In the genomic region with DNA sequence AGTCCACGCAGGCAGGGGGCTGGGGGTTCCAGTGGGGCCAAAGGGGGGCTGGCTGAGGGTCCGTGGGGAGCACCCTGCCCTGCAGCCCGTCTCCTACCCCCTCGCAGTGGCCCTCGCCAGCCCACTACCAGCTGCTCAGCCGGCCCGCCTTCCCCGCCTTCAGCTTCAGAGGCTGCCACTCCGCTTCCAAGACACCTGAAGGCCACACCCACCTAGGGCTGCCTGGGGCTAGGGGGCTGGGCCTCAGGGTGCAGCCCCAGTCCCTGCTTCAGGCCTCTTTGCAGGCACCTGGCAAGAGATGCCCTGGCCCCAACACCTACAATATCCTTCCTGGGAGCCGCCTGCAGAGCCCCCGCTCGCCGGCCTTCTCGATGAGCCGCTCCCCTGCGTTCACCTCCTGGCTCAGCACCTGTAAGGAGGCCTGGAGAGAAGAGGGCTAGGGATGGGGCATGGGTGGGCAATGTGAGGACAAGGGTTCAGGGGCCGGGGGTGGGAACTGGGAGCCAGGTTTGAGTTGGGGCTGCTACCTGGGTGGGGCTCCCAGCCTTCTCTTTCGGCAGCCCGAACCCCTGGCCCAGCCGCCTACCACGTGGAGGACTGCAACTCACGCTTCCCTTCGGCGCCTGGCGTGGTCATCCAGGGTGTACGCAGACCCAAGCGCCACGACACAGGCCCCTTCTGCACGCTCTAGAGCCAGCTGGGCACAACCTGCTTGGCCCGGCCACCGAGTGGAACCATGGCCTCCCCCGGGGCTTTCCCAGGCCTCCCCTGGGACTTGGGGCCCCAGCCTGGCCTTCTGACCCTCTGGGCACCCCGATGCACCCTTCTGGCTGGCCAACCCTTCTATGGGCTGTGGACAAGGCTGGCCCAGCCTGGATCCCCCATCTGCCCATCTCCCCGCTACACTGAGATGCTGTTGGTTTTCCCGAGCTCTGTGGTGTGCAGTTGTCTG, we compare ENCODE assay signal across 14 cellular contexts. TPM values are rescaled to one million over a fixed set of nuclear protein-coding genes. Genes with fewer than 3 reads are reported as not detected.
DNase-seq lines count a peak whose midpoint lies in the region; ATAC-seq, FAIRE-seq and TF ChIP-seq lines count a peak whose summit lies in the region.
"Had no signal": no experiment of that assay in that cellular context is flagged by ENCODE, and none has a peak within 500 bp of the region (broad histone marks: within the 10 kb centered on the region; RNA-seq: fewer than 3 reads in every experiment).

No MANE protein-coding gene starts in this region.

- CTCF ChIA-PET in HepG2 (lab: Yijun Ruan, JAX; ENCODE audit: low intra/inter-chr PET ratio, low total read pairs), result no interaction called here

- in situ Hi-C loops in HepG2 (cut with HindIII; ENCODE audit: extremely low pct_ligation_motif_present, low pct_unique_long_range_greater_than_20kb), result no loop called here

- no peak overlapping the region for H3K9ac ChIP-seq in HepG2 (ENCODE audit: insufficient read depth, low read depth, low read length)

- H3K4me1 ChIP-seq in HepG2 (ENCODE audit: insufficient read depth, low read length) (peaks cover 77% of the 10 kb centered on the region), right lobe of liver (peaks cover 0 to 16% (median 3%) of the 10 kb centered on the region in 4 donors), tibial nerve (peaks cover 0 to 38% (median 22%) of the 10 kb centered on the region in 4 donors)

- H3K36me3 Mint-ChIP-seq in type B pancreatic cell, result no peaks in the 10 kb centered on the region

- H3K4me2 ChIP-seq in HepG2 (ENCODE audit: low read depth, low read length), result peak overlapping the region; percentile 79

- WGBS in HepG2 (ENCODE audit: low lambda C conversion rate), result 55% methylated on average over 16 of the region's 35 CpGs
- 77% methylated on average over 3 of the region's 35 CpGs for WGBS in right lobe of liver (ENCODE audit: insufficient coverage, low coverage, low lambda C conversion rate, missing lambda C conversion rate)
- 81 to 92% methylated on average over 22 to 28 of the region's 35 CpGs for WGBS in tibial nerve, 2 donors

- H3K4me3 ChIP-seq in HepG2 (replicated peaks in 1 of 3; ENCODE audit: insufficient read depth in 1 of 3, low read depth in 2 of 3, low read length in 3 of 3) (peak overlapping the region in 2 of 3 experiments; percentile 90 to 91; a peak in 3 of 6 replicates), right lobe of liver (no peak overlapping the region), WERI-Rb-1 (ENCODE audit: low read depth, low read length) (no peak overlapping the region), tibial nerve (no peak overlapping the region)
- H3K4me3 ChIP-seq: body of pancreas, right atrium auricular region had no signal

- TF ChIP-seq CTCF in HepG2 (CRISPR knock-in tag; IDR thresholded peaks at IDR 0.05) (no peak), right lobe of liver (IDR thresholded peaks at IDR 0.05) (no peak), WERI-Rb-1 (IDR thresholded peaks at IDR 0.05; ENCODE audit: low read depth, low read length) (no peak), type B pancreatic cell (conservative IDR thresholded peaks at IDR 0.05) (no peak), tibial nerve (IDR thresholded peaks at IDR 0.05) (no peak)

- H3K27me3 ChIP-seq in HepG2 (ENCODE audit: control insufficient read depth in 1 of 2, insufficient read depth in 2 of 2, low read length in 2 of 2), result peaks cover 0 to 3% of the 10 kb centered on the region in 2 experiments; a peak in 1 of 5 replicates
- H3K27me3 ChIP-seq in right lobe of liver, result no peaks in the 10 kb centered on the region
- no peaks in the 10 kb centered on the region for H3K27me3 ChIP-seq in WERI-Rb-1 (ENCODE audit: insufficient read depth, low read depth, severe bottlenecking)
- no peaks in the 10 kb centered on the region for H3K27me3 ChIP-seq in tibial nerve
- H3K27me3 ChIP-seq: BE2C, body of pancreas, right atrium auricular region had no signal

- DNase-seq in HepG2 (ENCODE audit: low spot score) (no peak), right lobe of liver (no peak), WERI-Rb-1 (peak; percentile 55), type B pancreatic cell (ENCODE audit: extremely low spot score, unreplicated experiment) (no peak), COLO829 (ENCODE audit: low spot score) (no peak), tibial nerve (ENCODE audit: low spot score in 2 of 2) (no peak)
- DNase-seq: activated CD4-positive, alpha-beta memory T cell treated with anti-CD3 and anti-CD28 coated beads, Interleukin-2, amount 10 ng/mL, durations not matched to agents 7 days and 5 days; activated effector memory CD4-positive, alpha-beta T cell treated with Interleukin-2 at 50 U/mL for 16 hours; BE2C; GF-D8; KG1; stimulated activated naive CD8-positive, alpha-beta T cell treated with anti-CD3 and anti-CD28 coated beads, Interleukin-15, amount 100 ng/mL, for 72 hours had no signal

- peaks cover 5 to 6% of the 10 kb centered on the region in 2 experiments; a peak in 3 of 5 replicates for H3K36me3 ChIP-seq in HepG2 (replicated peaks in 1 of 2; ENCODE audit: control insufficient read depth in 1 of 2, insufficient read depth in 2 of 2, low read length in 2 of 2)
- peaks cover 0 to 7% (median 0%) of the 10 kb centered on the region in 4 donors for H3K36me3 ChIP-seq in right lobe of liver
- peaks cover 3% of the 10 kb centered on the region; the same call in 1 of the 2 replicates for H3K36me3 ChIP-seq in WERI-Rb-1
- H3K36me3 ChIP-seq in tibial nerve, result peaks cover 0 to 15% (median 5%) of the 10 kb centered on the region in 3 donors

- no peak for ATAC-seq in HepG2
- ATAC-seq in right lobe of liver, result no peak
- ATAC-seq: body of pancreas; stimulated activated naive CD8-positive, alpha-beta T cell treated with anti-CD3 and anti-CD28 coated beads, Interleukin-15, amount 100 ng/mL, for 72 hours had no signal

- H4K20me1 ChIP-seq in HepG2 (ENCODE audit: insufficient read depth, low read length), result no peaks in the 10 kb centered on the region

- no peak for TF ChIP-seq RAD21 in HepG2 (CRISPR knock-in tag; IDR thresholded peaks at IDR 0.05)

- no peaks in the 10 kb centered on the region for H3K9me3 Mint-ChIP-seq in type B pancreatic cell
- H3K9me3 Mint-ChIP-seq: activated CD4-positive, alpha-beta memory T cell treated with anti-CD3 and anti-CD28 coated beads, Interleukin-2, amount 10 ng/mL, durations not matched to agents 7 days and 5 days; stimulated activated naive CD8-positive, alpha-beta T cell treated with anti-CD3 and anti-CD28 coated beads, Interleukin-15, amount 100 ng/mL, for 72 hours had no signal

- H3K27ac Mint-ChIP-seq in type B pancreatic cell, result no peak overlapping the region
- H3K27ac Mint-ChIP-seq: activated CD4-positive, alpha-beta memory T cell treated with anti-CD3 and anti-CD28 coated beads, Interleukin-2, amount 10 ng/mL, durations not matched to agents 7 days and 5 days; stimulated activated naive CD8-positive, alpha-beta T cell treated with anti-CD3 and anti-CD28 coated beads, Interleukin-15, amount 100 ng/mL, for 72 hours had no signal

- no peak for TF ChIP-seq EP300 in HepG2 (IDR thresholded peaks at IDR 0.05; ENCODE audit: low read depth in 2 of 2, low read length in 2 of 2)
- no peak for TF ChIP-seq EP300 in HepG2 (CRISPR knock-in tag; IDR thresholded peaks at IDR 0.05; ENCODE audit: borderline replicate concordance)
- TF ChIP-seq EP300 in tibial nerve (IDR thresholded peaks at IDR 0.05), result no peak

- H3K9me3 ChIP-seq in HepG2 (ENCODE audit: low read length) (no peaks in the 10 kb centered on the region), right lobe of liver (no peaks in the 10 kb centered on the region), WERI-Rb-1 (ENCODE audit: severe bottlenecking) (no peaks in the 10 kb centered on the region), tibial nerve (no peaks in the 10 kb centered on the region)
- H3K9me3 ChIP-seq: BE2C, body of pancreas, right atrium auricular region had no signal

- no peak for FAIRE-seq in HepG2 (lab: Jason Lieb, UNC)

- H3K79me2 ChIP-seq in HepG2 (ENCODE audit: insufficient read depth, low read length), result peaks cover 18% of the 10 kb centered on the region

- H3K27me3 Mint-ChIP-seq in type B pancreatic cell, result no peaks in the 10 kb centered on the region

- intact Hi-C loops in HepG2 (cut with micrococcal nuclease; ENCODE audit: unreplicated experiment), result no loop called here
- intact Hi-C loops in right lobe of liver (cut with DNase I), result no loop called here

- H2AFZ ChIP-seq in HepG2 (ENCODE audit: low read length), result no peak overlapping the region

- peak overlapping the region; percentile 80 for H3K27ac ChIP-seq in HepG2 (ENCODE audit: extremely low read length, insufficient read depth, low read length)
- H3K27ac ChIP-seq in right lobe of liver, result no peak overlapping the region
- H3K27ac ChIP-seq in WERI-Rb-1, result no peak overlapping the region
- H3K27ac ChIP-seq in tibial nerve, result no peak overlapping the region
- H3K27ac ChIP-seq: right atrium auricular region had no signal

- peak overlapping the region; percentile 44 for H3K4me3 Mint-ChIP-seq in type B pancreatic cell

- no peak for TF ChIP-seq POLR2A in HepG2 (IDR thresholded peaks at IDR 0.05; ENCODE audit: insufficient read depth in 1 of 2, low read depth in 2 of 2, low read length in 2 of 2)
- no peak for TF ChIP-seq POLR2A in right lobe of liver (IDR thresholded peaks at IDR 0.05)
- no peak for TF ChIP-seq POLR2A in tibial nerve (IDR thresholded peaks at IDR 0.05)

- BruUV-seq in HepG2 (replicated peaks; lab: Mats Ljungman, UMichigan), result no TSS peak

- POLR2A ChIA-PET in HepG2 (lab: Yijun Ruan, JAX), result interaction anchor here (0.6 to 14.2 kb wide), 15 partner anchors 10 to 197 kb away, joined by 3 to 317 read pairs (median 6); partner anchors contain the start of genes ANAPC2, ENTPD8, SAPCD2 and SSNA1

- peaks cover 4% of the 10 kb centered on the region for H3K4me1 Mint-ChIP-seq in type B pancreatic cell (ENCODE audit: unreplicated experiment)

RNA-seq across cellular contexts. Expression of gene STPG3, which starts 1.7 kb away (rescaled TPM):
- total RNA-seq in HepG2 (2016; rRNA removed; fragmentation: Illumina TruSeq; extraction: Trizol), result not detected in 2 replicates
- not detected in 2 replicates for total RNA-seq in HepG2 (2016; cell fraction: cytosol; rRNA removed; fragmentation: Illumina TruSeq; extraction: Trizol; ENCODE audit: low read depth)
- total RNA-seq in HepG2 (2016; cell fraction: insoluble cytoplasmic fraction; rRNA removed; fragmentation: Illumina TruSeq; extraction: Trizol), result not detected in 2 replicates
- not detected in 2 replicates for total RNA-seq in HepG2 (2016; cell fraction: membrane; rRNA removed; fragmentation: Illumina TruSeq; extraction: Trizol)
- not detected in 2 replicates for total RNA-seq in HepG2 (2016; cell fraction: nucleus; rRNA removed; fragmentation: Illumina TruSeq; extraction: Trizol)
- not detected in 2 replicates for polyA plus RNA-seq in HepG2 (2011; rRNA removed)
- not detected in 2 replicates for polyA plus RNA-seq in HepG2 (2011; cell fraction: cytosol; rRNA removed)
- 0.45 and 0.50 TPM in 2 replicates for polyA plus RNA-seq in HepG2 (2011; cell fraction: nucleus; rRNA removed)
- polyA plus RNA-seq in HepG2 (2012), result 0.27 and 0.35 TPM in 2 replicates
- not detected in 2 replicates for polyA plus RNA-seq in HepG2 (2016; cell fraction: cytosol; fragmentation: Illumina TruSeq; extraction: Trizol; ENCODE audit: low read depth)
- not detected in 2 replicates for polyA plus RNA-seq in HepG2 (2016; cell fraction: insoluble cytoplasmic fraction; fragmentation: Illumina TruSeq; extraction: Trizol; ENCODE audit: low read depth)
- polyA plus RNA-seq in HepG2 (2016; cell fraction: membrane; fragmentation: Illumina TruSeq; extraction: Trizol; ENCODE audit: low read depth), result not detected in 2 replicates
- not detected in 2 replicates for polyA plus RNA-seq in HepG2 (2016; cell fraction: nucleus; fragmentation: Illumina TruSeq; extraction: Trizol; ENCODE audit: insufficient read depth, low read depth)
- 0.23 TPM in 1 of 2 replicates, not detected in the other for polyA minus RNA-seq in HepG2 (2011; rRNA and poly(A)+ RNA removed; ENCODE audit: low replicate concordance)
- not detected in 2 replicates for polyA minus RNA-seq in HepG2 (2011; cell fraction: cytosol; rRNA and poly(A)+ RNA removed)
- polyA minus RNA-seq in HepG2 (2011; cell fraction: nucleus; rRNA and poly(A)+ RNA removed), result not detected in 2 replicates
- not detected for total RNA-seq in right lobe of liver
- total RNA-seq in type B pancreatic cell (ENCODE audit: low replicate concordance), result 0.31 TPM in 1 of 2 replicates, not detected in the other
- total RNA-seq in tibial nerve, result not detected
- total RNA-seq: activated CD4-positive, alpha-beta memory T cell treated with anti-CD3 and anti-CD28 coated beads, Interleukin-2, amount 10 ng/mL, durations not matched to agents 7 days and 5 days; body of pancreas; right atrium auricular region had no signal

RNA-seq across cellular contexts. Expression of gene NELFB, which starts 2.3 kb away (rescaled TPM):
- total RNA-seq in HepG2 (2016; rRNA removed; fragmentation: Illumina TruSeq; extraction: Trizol) (38.7 and 45.8 TPM in 2 replicates), right lobe of liver (10 to 100 TPM; 15.6 to 21.6 (median 20.1) TPM), type B pancreatic cell (ENCODE audit: low replicate concordance) (52.4 and 61.9 TPM in 2 replicates), tibial nerve (10 to 100 TPM; 29.7 to 52.0 (median 38.7) TPM)
- total RNA-seq in HepG2 (2016; cell fraction: cytosol; rRNA removed; fragmentation: Illumina TruSeq; extraction: Trizol; ENCODE audit: low read depth), result 11.1 and 13.7 TPM in 2 replicates
- total RNA-seq in HepG2 (2016; cell fraction: insoluble cytoplasmic fraction; rRNA removed; fragmentation: Illumina TruSeq; extraction: Trizol), result 33.9 and 46.1 TPM in 2 replicates
- 31.9 and 34.1 TPM in 2 replicates for total RNA-seq in HepG2 (2016; cell fraction: membrane; rRNA removed; fragmentation: Illumina TruSeq; extraction: Trizol)
- total RNA-seq in HepG2 (2016; cell fraction: nucleus; rRNA removed; fragmentation: Illumina TruSeq; extraction: Trizol), result 19.5 and 22.8 TPM in 2 replicates
- polyA plus RNA-seq in HepG2 (2011; rRNA removed), result 26.5 and 38.0 TPM in 2 replicates
- polyA plus RNA-seq in HepG2 (2011; cell fraction: cytosol; rRNA removed), result 31.2 and 47.6 TPM in 2 replicates
- 58.0 and 66.2 TPM in 2 replicates for polyA plus RNA-seq in HepG2 (2011; cell fraction: nucleus; rRNA removed)
- 37.0 and 38.0 TPM in 2 replicates for polyA plus RNA-seq in HepG2 (2012)
- polyA plus RNA-seq in HepG2 (2016; cell fraction: cytosol; fragmentation: Illumina TruSeq; extraction: Trizol; ENCODE audit: low read depth), result 13.2 and 13.7 TPM in 2 replicates
- 38.8 and 48.5 TPM in 2 replicates for polyA plus RNA-seq in HepG2 (2016; cell fraction: insoluble cytoplasmic fraction; fragmentation: Illumina TruSeq; extraction: Trizol; ENCODE audit: low read depth)
- polyA plus RNA-seq in HepG2 (2016; cell fraction: membrane; fragmentation: Illumina TruSeq; extraction: Trizol; ENCODE audit: low read depth), result 24.3 and 28.9 TPM in 2 replicates
- polyA plus RNA-seq in HepG2 (2016; cell fraction: nucleus; fragmentation: Illumina TruSeq; extraction: Trizol; ENCODE audit: insufficient read depth, low read depth), result 40.4 and 45.0 TPM in 2 replicates
- polyA minus RNA-seq in HepG2 (2011; rRNA and poly(A)+ RNA removed; ENCODE audit: low replicate concordance), result 63.2 and 70.3 TPM in 2 replicates
- polyA minus RNA-seq in HepG2 (2011; cell fraction: cytosol; rRNA and poly(A)+ RNA removed), result 28.7 and 31.0 TPM in 2 replicates
- polyA minus RNA-seq in HepG2 (2011; cell fraction: nucleus; rRNA and poly(A)+ RNA removed), result 10.3 and 11.6 TPM in 2 replicates

RNA-seq across cellular contexts. Expression of gene TUBB4B, which starts 11.7 kb away (rescaled TPM):
- 412 and 481 TPM in 2 replicates for total RNA-seq in HepG2 (2016; rRNA removed; fragmentation: Illumina TruSeq; extraction: Trizol)
- total RNA-seq in HepG2 (2016; cell fraction: cytosol; rRNA removed; fragmentation: Illumina TruSeq; extraction: Trizol; ENCODE audit: low read depth), result 96.3 and 106 TPM in 2 replicates
- total RNA-seq in HepG2 (2016; cell fraction: insoluble cytoplasmic fraction; rRNA removed; fragmentation: Illumina TruSeq; extraction: Trizol), result 424 and 467 TPM in 2 replicates
- 128 TPM in 2 replicates for total RNA-seq in HepG2 (2016; cell fraction: membrane; rRNA removed; fragmentation: Illumina TruSeq; extraction: Trizol)
- 195 and 203 TPM in 2 replicates for total RNA-seq in HepG2 (2016; cell fraction: nucleus; rRNA removed; fragmentation: Illumina TruSeq; extraction: Trizol)
- 182 and 243 TPM in 2 replicates for polyA plus RNA-seq in HepG2 (2011; rRNA removed)
- 251 and 293 TPM in 2 replicates for polyA plus RNA-seq in HepG2 (2011; cell fraction: cytosol; rRNA removed)
- polyA plus RNA-seq in HepG2 (2011; cell fraction: nucleus; rRNA removed), result 210 and 235 TPM in 2 replicates
- 190 and 205 TPM in 2 replicates for polyA plus RNA-seq in HepG2 (2012)
- 115 and 121 TPM in 2 replicates for polyA plus RNA-seq in HepG2 (2016; cell fraction: cytosol; fragmentation: Illumina TruSeq; extraction: Trizol; ENCODE audit: low read depth)
- polyA plus RNA-seq in HepG2 (2016; cell fraction: insoluble cytoplasmic fraction; fragmentation: Illumina TruSeq; extraction: Trizol; ENCODE audit: low read depth), result 587 and 625 TPM in 2 replicates
- 115 and 122 TPM in 2 replicates for polyA plus RNA-seq in HepG2 (2016; cell fraction: membrane; fragmentation: Illumina TruSeq; extraction: Trizol; ENCODE audit: low read depth)
- polyA plus RNA-seq in HepG2 (2016; cell fraction: nucleus; fragmentation: Illumina TruSeq; extraction: Trizol; ENCODE audit: insufficient read depth, low read depth), result 355 and 369 TPM in 2 replicates
- 270 and 721 TPM in 2 replicates for polyA minus RNA-seq in HepG2 (2011; rRNA and poly(A)+ RNA removed; ENCODE audit: low replicate concordance)
- 140 and 144 TPM in 2 replicates for polyA minus RNA-seq in HepG2 (2011; cell fraction: cytosol; rRNA and poly(A)+ RNA removed)
- polyA minus RNA-seq in HepG2 (2011; cell fraction: nucleus; rRNA and poly(A)+ RNA removed), result 74.6 and 75.6 TPM in 2 replicates
- 100 to 1,000 TPM in 5 of 6 experiments, 10 to 100 TPM in 1; 88.4 to 274 (median 124) TPM for total RNA-seq in right lobe of liver
- 326 and 349 TPM in 2 replicates for total RNA-seq in type B pancreatic cell (ENCODE audit: low replicate concordance)
- total RNA-seq in tibial nerve, result 100 to 1,000 TPM; 102 to 190 (median 161) TPM

RNA-seq across cellular contexts. Expression of gene SLC34A3, which starts 22.1 kb away (rescaled TPM):
- total RNA-seq in HepG2 (2016; rRNA removed; fragmentation: Illumina TruSeq; extraction: Trizol) (0.38 and 1.0 TPM in 2 replicates), right lobe of liver (not detected), type B pancreatic cell (ENCODE audit: low replicate concordance) (0.41 and 0.81 TPM in 2 replicates), tibial nerve (not detected)
- total RNA-seq in HepG2 (2016; cell fraction: cytosol; rRNA removed; fragmentation: Illumina TruSeq; extraction: Trizol; ENCODE audit: low read depth), result 0.97 and 1.3 TPM in 2 replicates
- 0.51 and 0.97 TPM in 2 replicates for total RNA-seq in HepG2 (2016; cell fraction: insoluble cytoplasmic fraction; rRNA removed; fragmentation: Illumina TruSeq; extraction: Trizol)
- 0.74 and 0.76 TPM in 2 replicates for total RNA-seq in HepG2 (2016; cell fraction: membrane; rRNA removed; fragmentation: Illumina TruSeq; extraction: Trizol)
- total RNA-seq in HepG2 (2016; cell fraction: nucleus; rRNA removed; fragmentation: Illumina TruSeq; extraction: Trizol), result 0.60 and 0.81 TPM in 2 replicates
- polyA plus RNA-seq in HepG2 (2011; rRNA removed), result 0.07 and 0.20 TPM in 2 replicates
- 0.09 and 0.16 TPM in 2 replicates for polyA plus RNA-seq in HepG2 (2011; cell fraction: cytosol; rRNA removed)
- 0.33 and 0.50 TPM in 2 replicates for polyA plus RNA-seq in HepG2 (2011; cell fraction: nucleus; rRNA removed)
- polyA plus RNA-seq in HepG2 (2012), result 0.21 and 0.60 TPM in 2 replicates
- 0.59 and 0.93 TPM in 2 replicates for polyA plus RNA-seq in HepG2 (2016; cell fraction: cytosol; fragmentation: Illumina TruSeq; extraction: Trizol; ENCODE audit: low read depth)
- 0.58 and 0.62 TPM in 2 replicates for polyA plus RNA-seq in HepG2 (2016; cell fraction: insoluble cytoplasmic fraction; fragmentation: Illumina TruSeq; extraction: Trizol; ENCODE audit: low read depth)
- polyA plus RNA-seq in HepG2 (2016; cell fraction: membrane; fragmentation: Illumina TruSeq; extraction: Trizol; ENCODE audit: low read depth), result 0.52 and 0.70 TPM in 2 replicates
- 1.2 and 1.8 TPM in 2 replicates for polyA plus RNA-seq in HepG2 (2016; cell fraction: nucleus; fragmentation: Illumina TruSeq; extraction: Trizol; ENCODE audit: insufficient read depth, low read depth)
- 0.12 and 0.20 TPM in 2 replicates for polyA minus RNA-seq in HepG2 (2011; rRNA and poly(A)+ RNA removed; ENCODE audit: low replicate concordance)
- polyA minus RNA-seq in HepG2 (2011; cell fraction: cytosol; rRNA and poly(A)+ RNA removed), result not detected in 2 replicates
- not detected in 2 replicates for polyA minus RNA-seq in HepG2 (2011; cell fraction: nucleus; rRNA and poly(A)+ RNA removed)
- total RNA-seq: activated CD4-positive, alpha-beta memory T cell treated with anti-CD3 and anti-CD28 coated beads, Interleukin-2, amount 10 ng/mL, durations not matched to agents 7 days and 5 days; right atrium auricular region had no signal

RNA-seq across cellular contexts. Expression of gene TOR4A, which starts 24.7 kb away (rescaled TPM):
- total RNA-seq in HepG2 (2016; rRNA removed; fragmentation: Illumina TruSeq; extraction: Trizol) (7.0 and 14.2 TPM in 2 replicates), right lobe of liver (1 to 10 TPM; 2.2 to 4.9 (median 3.7) TPM), type B pancreatic cell (ENCODE audit: low replicate concordance) (2.7 and 4.5 TPM in 2 replicates), tibial nerve (10 to 100 TPM in 1 of 4 donors, 1 to 10 TPM in 3; 3.3 to 11.4 (median 4.3) TPM)
- total RNA-seq in HepG2 (2016; cell fraction: cytosol; rRNA removed; fragmentation: Illumina TruSeq; extraction: Trizol; ENCODE audit: low read depth), result 1.3 and 1.5 TPM in 2 replicates
- total RNA-seq in HepG2 (2016; cell fraction: insoluble cytoplasmic fraction; rRNA removed; fragmentation: Illumina TruSeq; extraction: Trizol), result 6.7 and 14.2 TPM in 2 replicates
- 5.1 and 6.1 TPM in 2 replicates for total RNA-seq in HepG2 (2016; cell fraction: membrane; rRNA removed; fragmentation: Illumina TruSeq; extraction: Trizol)
- total RNA-seq in HepG2 (2016; cell fraction: nucleus; rRNA removed; fragmentation: Illumina TruSeq; extraction: Trizol), result 10.4 and 11.5 TPM in 2 replicates
- 11.1 and 16.4 TPM in 2 replicates for polyA plus RNA-seq in HepG2 (2011; rRNA removed)
- 14.3 and 20.7 TPM in 2 replicates for polyA plus RNA-seq in HepG2 (2011; cell fraction: cytosol; rRNA removed)
- polyA plus RNA-seq in HepG2 (2011; cell fraction: nucleus; rRNA removed), result 17.2 and 18.2 TPM in 2 replicates
- polyA plus RNA-seq in HepG2 (2012), result 6.6 and 10.2 TPM in 2 replicates
- 1.1 and 1.2 TPM in 2 replicates for polyA plus RNA-seq in HepG2 (2016; cell fraction: cytosol; fragmentation: Illumina TruSeq; extraction: Trizol; ENCODE audit: low read depth)
- polyA plus RNA-seq in HepG2 (2016; cell fraction: insoluble cytoplasmic fraction; fragmentation: Illumina TruSeq; extraction: Trizol; ENCODE audit: low read depth), result 7.9 and 8.2 TPM in 2 replicates
- polyA plus RNA-seq in HepG2 (2016; cell fraction: membrane; fragmentation: Illumina TruSeq; extraction: Trizol; ENCODE audit: low read depth), result 3.0 and 3.1 TPM in 2 replicates
- 20.6 and 20.8 TPM in 2 replicates for polyA plus RNA-seq in HepG2 (2016; cell fraction: nucleus; fragmentation: Illumina TruSeq; extraction: Trizol; ENCODE audit: insufficient read depth, low read depth)
- polyA minus RNA-seq in HepG2 (2011; rRNA and poly(A)+ RNA removed; ENCODE audit: low replicate concordance), result 13.4 and 50.2 TPM in 2 replicates
- 29.6 and 30.9 TPM in 2 replicates for polyA minus RNA-seq in HepG2 (2011; cell fraction: cytosol; rRNA and poly(A)+ RNA removed)
- polyA minus RNA-seq in HepG2 (2011; cell fraction: nucleus; rRNA and poly(A)+ RNA removed), result 6.3 and 7.8 TPM in 2 replicates

Comparison
In these comparisons a context has a peak if more than half of its experiments do, and no peak if none do; other contexts are left out.
1. H3K4me3 ChIP-seq: peak in HepG2 (2 of 3); none in right lobe of liver (0 of 3), WERI-Rb-1 (single experiment) and tibial nerve (0 of 4).